ENCODE assay signal across 1 cellular context in genomic region chr18:47050468-47050867, GRCh38.
TF ChIP-seq lines count a peak whose summit lies in the region.

No MANE protein-coding gene starts in this region.

TF ChIP-seq in WTC11, 78 proteins besides CTCF, POLR2A, EP300 and RAD21 (continued from another document):
- TF ChIP-seq ARID4B (CRISPR knock-in tag; IDR thresholded peaks at IDR 0.05; ENCODE audit: borderline replicate concordance), result no peak
